In genomic region chr14:68970096-68970612, GRCh38 we compare ENCODE assay signal across 9 cellular contexts. TPM values are rescaled to one million over a fixed set of nuclear protein-coding genes. Genes with fewer than 3 reads are reported as not detected.
DNase-seq lines count a peak whose midpoint lies in the region; ATAC-seq and TF ChIP-seq lines count a peak whose summit lies in the region.
"Had no signal": no experiment of that assay in that cellular context is flagged by ENCODE, and none has a peak within 500 bp of the region (broad histone marks: within the 10 kb centered on the region; RNA-seq: fewer than 3 reads in every experiment).

No MANE protein-coding gene starts in this region.

- no peak overlapping the region for H2BK15ac ChIP-seq in mesendoderm (replicated peaks; ENCODE audit: low read depth)

- WGBS in mesendoderm (ENCODE audit: extremely low coverage, insufficient coverage, low lambda C conversion rate), result no CpG with 5 or more reads among the region's 8 CpGs

- no peak overlapping the region for H2BK5ac ChIP-seq in mesendoderm (ENCODE audit: low read length)

- no peak overlapping the region for H3K23ac ChIP-seq in mesendoderm (ENCODE audit: low read length)

- H3K9me3 ChIP-seq in vagina, result no peaks in the 10 kb centered on the region
- H3K9me3 ChIP-seq: mucosa of descending colon had no signal

- no peak overlapping the region for H3K9ac ChIP-seq in mesendoderm (ENCODE audit: low read length)

- H3K4me2 ChIP-seq in mesendoderm (ENCODE audit: low read length), result no peak overlapping the region

- H3K27ac ChIP-seq in angular gyrus (ENCODE audit: low read depth, low read length) (peak overlapping the region; percentile 29), mesendoderm (ENCODE audit: low read depth, low read length) (no peak overlapping the region), vagina (peak overlapping the region; percentile 67)

- H3K27me3 ChIP-seq in mesendoderm (ENCODE audit: insufficient read depth, low read length, poor library complexity), result no peaks in the 10 kb centered on the region
- no peaks in the 10 kb centered on the region for H3K27me3 ChIP-seq in vagina

- H2AK5ac ChIP-seq in mesendoderm (ENCODE audit: low read length), result no peak overlapping the region

- peaks cover 5% of the 10 kb centered on the region for H3K36me3 ChIP-seq in mesendoderm (ENCODE audit: control insufficient read depth, insufficient read depth, low read length)
- no peaks in the 10 kb centered on the region for H3K36me3 ChIP-seq in vagina

- H3K18ac ChIP-seq in mesendoderm (ENCODE audit: low read length), result no peak overlapping the region

- TF ChIP-seq CTCF in vagina (IDR thresholded peaks at IDR 0.05), result no peak

- peaks cover 15% of the 10 kb centered on the region for H3K4me1 ChIP-seq in mesendoderm (ENCODE audit: control insufficient read depth, low read depth, low read length)
- H3K4me1 ChIP-seq in vagina, result peaks cover 75% of the 10 kb centered on the region

- no peak overlapping the region for H2BK120ac ChIP-seq in mesendoderm (ENCODE audit: low read depth, low read length)

- H3K4ac ChIP-seq in mesendoderm (ENCODE audit: low read depth, low read length), result no peak overlapping the region

- intact Hi-C loops in vagina (cut with DNase I), result loop anchor here (10.0 kb wide), 1 partner anchor 55 kb away; no protein-coding TSS in a partner anchor

- no peak overlapping the region for H3K56ac ChIP-seq in mesendoderm (ENCODE audit: low read length)

- no peak overlapping the region for H4K5ac ChIP-seq in mesendoderm (ENCODE audit: low read length)

- no peak overlapping the region for H4K8ac ChIP-seq in mesendoderm (ENCODE audit: low read depth, low read length)

- no peak for TF ChIP-seq POLR2A in vagina (IDR thresholded peaks at IDR 0.05)

- H3K4me3 ChIP-seq in mesendoderm (ENCODE audit: low read length), result no peak overlapping the region
- H3K4me3 ChIP-seq in vagina, result no peak overlapping the region
- H3K4me3 ChIP-seq: mucosa of descending colon had no signal

- DNase-seq in stimulated activated naive CD4-positive, alpha-beta T cell (lab: John Stamatoyannopoulos, UW), result peak; percentile 55 to 92 (median 75)
- DNase-seq in stimulated activated naive CD4-positive, alpha-beta T cell treated with Interleukin-2 at 50 U/mL for 16 hours (lab: John Stamatoyannopoulos, UW), result no peak
- DNase-seq in mesendoderm (peak; percentile 57), vagina (ENCODE audit: extremely low spot score in 2 of 2) (no peak), dermis blood vessel endothelial cell (no peak), NCI-H510A treated with DMSO at 0.1 percent for 48 hours (lab: John Stamatoyannopoulos, UW) (no peak)

- peaks cover 24% of the 10 kb centered on the region for H3K79me1 ChIP-seq in mesendoderm (ENCODE audit: low read length)

- ATAC-seq in HG02678 (IDR thresholded peaks at IDR 0.05; ENCODE audit: unreplicated experiment), result no peak
- ATAC-seq: mucosa of descending colon had no signal

- H3K79me2 ChIP-seq in mesendoderm (ENCODE audit: control insufficient read depth, insufficient read depth, low read length), result peaks cover 100% of the 10 kb centered on the region

RNA-seq across cellular contexts. Expression of gene ACTN1, which starts 8.9 kb away (rescaled TPM):
- 242 TPM for polyA plus RNA-seq in mesendoderm (2013, experiment 1 of 2)
- 251 TPM for polyA plus RNA-seq in mesendoderm (2013, experiment 2 of 2)
- 209 TPM for total RNA-seq in vagina
- 233 and 441 TPM in 2 replicates for total RNA-seq in dermis blood vessel endothelial cell

Comparison
In these comparisons a context has a peak if more than half of its experiments do, and no peak if none do; other contexts are left out.
1. DNase-seq: peak in stimulated activated naive CD4-positive, alpha-beta T cell (6 of 6) and mesendoderm (single experiment); none in stimulated activated naive CD4-positive, alpha-beta T cell treated with Interleukin-2 at 50 U/mL for 16 hours (single experiment), vagina (0 of 2), dermis blood vessel endothelial cell (single experiment) and NCI-H510A treated with DMSO at 0.1 percent for 48 hours (single experiment).